Comparison of ENCODE assay signal across 8 cellular contexts in the genomic region with DNA sequence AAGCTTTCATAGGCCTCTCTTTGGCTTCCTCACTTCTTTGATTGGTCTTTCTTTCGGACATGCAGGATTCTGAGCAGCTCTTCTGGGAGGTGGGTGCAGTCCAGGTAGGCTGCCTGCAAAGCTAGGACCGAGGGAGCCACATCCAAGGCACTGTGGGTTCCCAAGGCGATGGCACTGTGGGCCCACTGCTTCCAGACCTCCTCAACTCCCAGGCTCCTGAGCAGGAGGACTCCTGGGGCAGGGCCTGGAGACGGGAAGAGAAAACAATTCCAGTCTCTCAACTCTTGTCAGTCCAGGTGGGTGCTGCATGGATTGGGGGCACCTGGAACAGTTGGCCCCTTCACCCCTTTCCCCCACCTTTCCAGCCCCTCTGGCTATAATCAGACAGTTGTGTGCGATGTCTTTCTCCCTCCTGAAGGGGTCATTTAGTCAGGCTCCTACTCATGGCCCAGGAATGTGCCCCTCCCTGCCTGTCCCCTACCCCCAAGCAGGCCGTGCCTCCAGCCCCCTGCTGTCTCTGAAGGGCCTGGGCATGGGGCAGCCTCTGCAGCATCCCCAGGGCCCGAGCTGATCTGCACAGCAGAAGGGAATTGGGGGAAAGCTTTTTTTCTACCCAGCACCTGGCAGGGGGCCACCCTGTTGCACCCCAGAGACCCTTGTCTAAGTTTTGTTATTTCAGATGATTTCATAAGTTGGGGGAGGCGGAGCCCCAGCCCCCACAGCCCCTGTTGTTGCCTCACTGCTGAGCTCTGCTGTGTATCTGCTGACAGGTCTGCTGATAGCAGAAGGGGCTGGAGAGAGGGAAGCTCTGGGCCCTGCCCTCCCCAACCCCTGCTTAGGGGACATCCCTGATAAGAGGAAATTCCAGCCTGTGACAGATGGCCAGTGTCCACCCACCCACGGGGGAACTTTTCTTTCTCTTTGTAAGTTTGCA.
A peak's percentile ranks its signal among the peaks of the same experiment; 100 is the strongest.
DNase-seq lines count a peak whose midpoint lies in the region; ATAC-seq and TF ChIP-seq lines count a peak whose summit lies in the region.

No MANE protein-coding gene starts in this region.

- no peaks in the 10 kb centered on the region for H3K27me3 ChIP-seq in SJSA1 (replicated peaks)
- H3K27me3 ChIP-seq in fibroblast of lung (ENCODE audit: control insufficient read depth, insufficient read depth, low read length) = no peaks in the 10 kb centered on the region

- in situ Hi-C loops in GM13977 (cut with MboI; ENCODE audit: low pct_unique_long_range_greater_than_20kb, low sequenced_read_pairs, unreplicated experiment) = no loop called here

- no peak overlapping the region for H3K4me3 Mint-ChIP-seq in osteocyte (ENCODE audit: unreplicated experiment)

- TF ChIP-seq CTCF in fibroblast of lung (conservative IDR thresholded peaks at IDR 0.05 in 1 of 2, IDR thresholded peaks at IDR 0.05 in 1 of 2; ENCODE audit: low read depth in 1 of 2, low read length in 2 of 2) = no peak
- no peak for TF ChIP-seq CTCF in osteocyte (IDR thresholded peaks at IDR 0.05)
- no peak for TF ChIP-seq CTCF in GM13977 (IDR thresholded peaks at IDR 0.05; ENCODE audit: extremely low read depth, insufficient read depth, missing control alignments)

- peaks cover 91% of the 10 kb centered on the region for H3K79me2 ChIP-seq in fibroblast of lung (ENCODE audit: control insufficient read depth, insufficient read depth, low read length)

- H3K36me3 ChIP-seq in SJSA1 (peaks cover 31% of the 10 kb centered on the region), fibroblast of lung (ENCODE audit: control insufficient read depth, insufficient read depth, low read length) (peaks cover 8% of the 10 kb centered on the region)

- no peak overlapping the region for H3K9ac ChIP-seq in fibroblast of lung (ENCODE audit: insufficient read depth, low read length)

- H3K4me1 ChIP-seq in SJSA1 (replicated peaks) (peaks cover 66% of the 10 kb centered on the region), fibroblast of lung (ENCODE audit: control insufficient read depth, extremely low read depth, insufficient read depth, low read length) (peaks cover 58% of the 10 kb centered on the region)

- peak; percentile 79 for DNase-seq in EL
- DNase-seq in SJSA1 (ENCODE audit: low read depth in 1 of 2, low spot score in 2 of 2) = peak; percentile 74 to 87
- DNase-seq in fibroblast of lung (ENCODE audit: low read depth in 2 of 2) = peak; percentile 54 to 70
- no peak for DNase-seq in osteocyte (ENCODE audit: extremely low spot score, unreplicated experiment)
- no peak for DNase-seq in NCI-H526 (lab: John Stamatoyannopoulos, UW)
- no peak for DNase-seq in NCI-H2107 (lab: John Stamatoyannopoulos, UW)
- DNase-seq in GM13977 (ENCODE audit: low spot score) = no peak

- H3K27me3 Mint-ChIP-seq in osteocyte (ENCODE audit: unreplicated experiment) = no peaks in the 10 kb centered on the region

- H2AFZ ChIP-seq in fibroblast of lung (ENCODE audit: low read length) = no peak overlapping the region

- H3K9me3 ChIP-seq in SJSA1 (replicated peaks) = no peaks in the 10 kb centered on the region
- no peaks in the 10 kb centered on the region for H3K9me3 ChIP-seq in fibroblast of lung (ENCODE audit: control insufficient read depth, insufficient read depth, low read depth, low read length)

- no peak overlapping the region for H3K4me2 ChIP-seq in fibroblast of lung (ENCODE audit: extremely low read depth, insufficient read depth, low read length)

- peak overlapping the region; percentile 84 for H3K27ac Mint-ChIP-seq in osteocyte (ENCODE audit: unreplicated experiment)

- ATAC-seq in GM21576 (IDR thresholded peaks at IDR 0.05; ENCODE audit: unreplicated experiment) = no peak

- H3K9me3 Mint-ChIP-seq in osteocyte (ENCODE audit: unreplicated experiment) = no peaks in the 10 kb centered on the region

- H3K36me3 Mint-ChIP-seq in osteocyte (ENCODE audit: unreplicated experiment) = peaks cover 12% of the 10 kb centered on the region

- peaks cover 9% of the 10 kb centered on the region for H4K20me1 ChIP-seq in fibroblast of lung (ENCODE audit: control insufficient read depth, extremely low read depth, insufficient read depth, low read length)

- H3K4me3 ChIP-seq in SJSA1 (no peak overlapping the region), fibroblast of lung (replicated peaks in 1 of 4; ENCODE audit: control extremely low read depth in 1 of 4, insufficient read depth in 1 of 4, low read depth in 3 of 4, low read length in 4 of 4) (no peak overlapping the region)

- H3K27ac ChIP-seq in SJSA1 (peak overlapping the region; percentile 58), fibroblast of lung (ENCODE audit: insufficient read depth, low read length) (peak overlapping the region; percentile 38)

- H3K4me1 Mint-ChIP-seq in osteocyte (ENCODE audit: unreplicated experiment) = peaks cover 94% of the 10 kb centered on the region

Comparison
In these comparisons a context has a peak if more than half of its experiments do, and no peak if none do; other contexts are left out.
1. DNase-seq: peak in EL (single experiment), SJSA1 (2 of 2) and fibroblast of lung (2 of 2); none in osteocyte (single experiment), NCI-H526 (0 of 2), NCI-H2107 (single experiment) and GM13977 (single experiment).